ENCODE assay signal across 8 cellular contexts in genomic region chr3:184615396-184615795, GRCh38. TPM values are rescaled to one million over a fixed set of nuclear protein-coding genes. Genes with fewer than 3 reads are reported as not detected.
"Had no signal": no experiment of that assay in that cellular context is flagged by ENCODE, and none has a peak within 500 bp of the region (broad histone marks: within the 10 kb centered on the region; RNA-seq: fewer than 3 reads in every experiment).

No MANE protein-coding gene starts in this region.

- H3K4me3 ChIP-seq: GM23248, HAP-1, K562 had no signal

- H3K9ac ChIP-seq: GM23248 had no signal

- H3K27ac ChIP-seq: GM23248 had no signal

- H3K9me3 Mint-ChIP-seq: HFFc6 had no signal

- H3K36me3 ChIP-seq: HAP-1 had no signal

- H2AFZ ChIP-seq: GM23248 had no signal

- H3K9me3 ChIP-seq: HAP-1 had no signal

- ATAC-seq: HCT116, K562 had no signal

- H3K4me3 Mint-ChIP-seq: HFFc6 had no signal

- DNase-seq: GM23248, GOT3, H7, HFFc6, IMR-90 had no signal

- H3K4me1 ChIP-seq: HAP-1 had no signal

- H3K27ac Mint-ChIP-seq: HFFc6 had no signal

RNA-seq across cellular contexts. Expression of gene EPHB3, which starts 53.8 kb away (rescaled TPM):
- total RNA-seq: K562 had no signal
- polyA plus RNA-seq: K562 had no signal
